In genomic region chr11:63671322-63672155, GRCh38 we compare ENCODE assay signal across 1 cellular context.
TF ChIP-seq lines count a peak whose summit lies in the region.

Gene ATL3, minus strand, starts transcription at chr11:63671376. Its CDS starts 41 bp downstream, at chr11:63671335.

TF ChIP-seq in K562, 482 proteins besides CTCF, POLR2A, EP300 and RAD21 (continued from another document and continues in another):
- TF ChIP-seq HOMEZ (CRISPR knock-in tag; IDR thresholded peaks at IDR 0.05), result 0 out of 2 replicates have a peak, but pooled peaks have one; percentile 13
- TF ChIP-seq TSHZ1 (CRISPR knock-in tag; IDR thresholded peaks at IDR 0.05), result no peak
- TF ChIP-seq CC2D1A (IDR thresholded peaks at IDR 0.05), result no peak
- TF ChIP-seq ZNF655 (CRISPR knock-in tag; IDR thresholded peaks at IDR 0.05), result no peak
- no peak for TF ChIP-seq THAP7 (CRISPR knock-in tag; IDR thresholded peaks at IDR 0.05)
- TF ChIP-seq HNRNPUL1 (IDR thresholded peaks at IDR 0.05; ENCODE audit: low read length), result no peak
- 0 out of 2 replicates have a peak, but pooled peaks have one; percentile 63 for TF ChIP-seq HLTF (IDR thresholded peaks at IDR 0.05)
- TF ChIP-seq KHSRP (IDR thresholded peaks at IDR 0.05), result no peak
- TF ChIP-seq PPARD (CRISPR knock-in tag; IDR thresholded peaks at IDR 0.05), result no peak
- TF ChIP-seq ZNF174 (CRISPR knock-in tag; IDR thresholded peaks at IDR 0.05), result no peak
- peak; percentile 99 for TF ChIP-seq ZBTB1 (CRISPR knock-in tag; IDR thresholded peaks at IDR 0.05; ENCODE audit: borderline replicate concordance, low read depth)
- TF ChIP-seq NFRKB (IDR thresholded peaks at IDR 0.05; ENCODE audit: low read depth), result peak; percentile 53
- no peak for TF ChIP-seq RBBP5 (IDR thresholded peaks at IDR 0.05; ENCODE audit: borderline replicate concordance, insufficient read depth, low read length, poor library complexity, severe bottlenecking)
- no peak for TF ChIP-seq CEBPZ (IDR thresholded peaks at IDR 0.05; ENCODE audit: borderline replicate concordance, low read depth, low read length)
- TF ChIP-seq IRF1 (CRISPR knock-in tag; IDR thresholded peaks at IDR 0.05; ENCODE audit: borderline replicate concordance), result peak; percentile 100
- TF ChIP-seq ZNF668 (CRISPR knock-in tag; IDR thresholded peaks at IDR 0.05), result no peak
- TF ChIP-seq SMARCB1 (IDR thresholded peaks at IDR 0.05; ENCODE audit: insufficient read length, low read depth), result no peak
- TF ChIP-seq HDAC8 (tag; IDR thresholded peaks at IDR 0.05), result peak; percentile 82
- TF ChIP-seq ZBTB17 (CRISPR knock-in tag; IDR thresholded peaks at IDR 0.05), result peak; percentile 73; the same call in 1 of the 2 replicates
- no peak for TF ChIP-seq CHD1 (IDR thresholded peaks at IDR 0.05; ENCODE audit: low read length)
- no peak for TF ChIP-seq POLR2AphosphoS2 (IDR thresholded peaks at IDR 0.05; ENCODE audit: low read length)
- TF ChIP-seq RNF2 (IDR thresholded peaks at IDR 0.05), result peak; percentile 99
- TF ChIP-seq EZH2 (IDR thresholded peaks at IDR 0.05; ENCODE audit: borderline replicate concordance, low read depth, low read length), result no peak
- no peak for TF ChIP-seq ILF3 (IDR thresholded peaks at IDR 0.05; ENCODE audit: borderline replicate concordance)
- TF ChIP-seq CUX1 (CRISPR knock-in tag; IDR thresholded peaks at IDR 0.05), result no peak
- TF ChIP-seq ZMIZ1 (IDR thresholded peaks at IDR 0.05; ENCODE audit: low read depth in 2 of 2, low read length in 2 of 2), result no peak; a peak in 1 of 4 replicates
- no peak for TF ChIP-seq FOXM1 (IDR thresholded peaks at IDR 0.05; ENCODE audit: low read depth)
- TF ChIP-seq FOXM1 (CRISPR knock-in tag; IDR thresholded peaks at IDR 0.05; ENCODE audit: low read depth), result peak; percentile 100
- TF ChIP-seq POLR2AphosphoS5 (IDR thresholded peaks at IDR 0.05; ENCODE audit: control insufficient read depth, insufficient read depth, low read depth, low read length), result peak; percentile 40; the same call in 1 of the 2 replicates
- no peak; the same call in none of the 2 replicates for TF ChIP-seq ETS1 (conservative IDR thresholded peaks at IDR 0.05; ENCODE audit: control insufficient read depth, low read depth, low read length)
- peak; percentile 92 for TF ChIP-seq ZC3H4 (CRISPR knock-in tag; IDR thresholded peaks at IDR 0.05; ENCODE audit: borderline replicate concordance)
- TF ChIP-seq CBX5 (IDR thresholded peaks at IDR 0.05; ENCODE audit: borderline replicate concordance, low read depth), result peak; percentile 62; the same call in 1 of the 2 replicates
- no peak for TF ChIP-seq RFX5 (IDR thresholded peaks at IDR 0.05; ENCODE audit: low read depth, low read length)
- peak; percentile 93 for TF ChIP-seq NCOA6 (IDR thresholded peaks at IDR 0.05)
- no peak for TF ChIP-seq SREBF1 (IDR thresholded peaks at IDR 0.05; ENCODE audit: borderline replicate concordance, low read depth, low read length)
- peak; percentile 99 for TF ChIP-seq ZNF431 (CRISPR knock-in tag; IDR thresholded peaks at IDR 0.05)
- peak; percentile 68 for TF ChIP-seq ASH1L (IDR thresholded peaks at IDR 0.05; ENCODE audit: borderline replicate concordance, low read depth, partially characterized antibody)
- TF ChIP-seq EP400 (IDR thresholded peaks at IDR 0.05), result peak; percentile 95
